Comparison of ENCODE assay signal across 8 cellular contexts in the genomic region with DNA sequence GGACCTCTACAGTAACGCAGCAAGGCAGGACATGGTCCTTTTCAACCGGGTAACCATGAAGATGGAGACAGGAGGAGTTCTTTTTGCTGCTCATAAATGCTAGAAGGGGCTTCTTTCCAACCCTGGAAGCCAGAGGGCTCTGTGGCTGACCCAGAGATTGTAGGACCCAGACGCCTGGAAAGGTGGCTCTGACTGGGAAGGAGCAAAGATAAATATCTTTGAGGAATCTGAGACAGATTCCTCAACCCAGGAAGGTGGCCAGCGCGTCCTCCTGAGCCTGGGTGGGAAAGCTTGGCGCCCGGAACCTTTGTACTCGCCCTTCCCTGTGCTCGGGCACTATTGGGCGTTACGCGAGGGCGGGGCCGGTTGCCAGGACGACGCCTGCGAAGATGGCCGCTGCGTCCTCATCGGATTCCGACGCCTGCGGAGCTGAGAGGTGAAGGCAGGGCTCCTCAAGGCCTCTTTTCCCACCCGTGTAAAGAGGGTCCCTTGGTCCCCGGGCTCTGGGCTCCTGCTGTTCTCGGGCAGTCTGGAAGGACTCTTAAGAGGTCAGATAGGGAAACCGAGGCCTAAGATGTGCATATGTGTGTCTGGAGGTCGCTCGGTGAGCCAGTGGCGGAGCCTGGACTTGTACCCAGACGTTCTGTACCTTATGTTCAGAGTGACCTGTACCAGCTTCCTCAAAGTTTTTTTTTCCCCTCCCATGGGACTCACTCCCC. TPM values are rescaled to one million over a fixed set of nuclear protein-coding genes. Genes with fewer than 3 reads are reported as not detected.
A peak's percentile ranks its signal among the peaks of the same experiment; 100 is the strongest.
DNase-seq lines count a peak whose midpoint lies in the region; ATAC-seq and TF ChIP-seq lines count a peak whose summit lies in the region.

Gene BBS1, plus strand, starts transcription at position 365 of the 719 bp plus-strand sequence. Its CDS starts 25 bp downstream, at position 390.

- TF ChIP-seq CTCF in HEK293 (tag by site-specific recombination; IDR thresholded peaks at IDR 0.05) (no peak), heart left ventricle (IDR thresholded peaks at IDR 0.05) (peak in 1 of 12 donors; percentile 19), transverse colon (IDR thresholded peaks at IDR 0.05) (no peak)

- H3K27me3 ChIP-seq in adipocyte (replicated peaks; ENCODE audit: control insufficient read depth, insufficient read depth, low read length): no peaks in the 10 kb centered on the region
- no peaks in the 10 kb centered on the region for H3K27me3 ChIP-seq in heart left ventricle
- H3K27me3 ChIP-seq in transverse colon: no peaks in the 10 kb centered on the region

- peak within 1 kb of the TSS; percentile 90 for H3K4me3 ChIP-seq in HEK293 (ENCODE audit: low read depth, low read length)
- peak within 1 kb of the TSS; percentile 96 for H3K4me3 ChIP-seq in adipocyte (ENCODE audit: low read length)
- H3K4me3 ChIP-seq in heart left ventricle: peak within 1 kb of the TSS; percentile 55 to 97 (median 84)
- H3K4me3 ChIP-seq in transverse colon: peak within 1 kb of the TSS; percentile 61 to 80 (median 75)

- in situ Hi-C loops in transverse colon (cut with MboI; ENCODE audit: low pct_ligation_motif_present in 1 of 4, low pct_unique_long_range_greater_than_20kb in 1 of 4, low sequenced_read_pairs in 3 of 4): no loop called here

- peaks cover 0 to 38% of the 10 kb centered on the region in 2 experiments; a peak in 2 of 3 replicates for H3K36me3 ChIP-seq in HEK293 (ENCODE audit: control insufficient read depth in 2 of 2, insufficient read depth in 1 of 2, low read length in 2 of 2)
- H3K36me3 ChIP-seq in adipocyte (ENCODE audit: control insufficient read depth, insufficient read depth, low read length, severe bottlenecking): peaks cover 5% of the 10 kb centered on the region
- H3K36me3 ChIP-seq in heart left ventricle: peaks cover 0 to 35% (median 11%) of the 10 kb centered on the region in 9 donors
- H3K36me3 ChIP-seq in transverse colon: no peaks in the 10 kb centered on the region

- H3K4me3 Mint-ChIP-seq in T-cell: peak within 1 kb of the TSS; percentile 86 to 88 (median 87)

- H3K4me1 ChIP-seq in HEK293 (ENCODE audit: control insufficient read depth, insufficient read depth, low read length) (no peaks in the 10 kb centered on the region), adipocyte (ENCODE audit: control insufficient read depth, insufficient read depth, low read length) (peaks cover 7% of the 10 kb centered on the region), heart left ventricle (peaks cover 0 to 18% (median 12%) of the 10 kb centered on the region in 12 donors), transverse colon (peaks cover 9 to 13% (median 11%) of the 10 kb centered on the region in 4 donors)

- no peaks in the 10 kb centered on the region for H3K9me3 Mint-ChIP-seq in T-cell

- H3K4me1 Mint-ChIP-seq in T-cell: peaks cover 15 to 19% (median 17%) of the 10 kb centered on the region in 3 donors

- intact Hi-C loops in heart left ventricle (cut with DNase I) (loop anchor here in 1 of 10 donors (2.0 kb wide), 1 partner anchor 30 kb away; the partner anchor contains the start of gene DPP3), posterior cingulate gyrus (cut with DNase I) (no loop called here), transverse colon (cut with DNase I; ENCODE audit: low total_unique reads) (no loop called here)

- peak within 1 kb of the TSS; percentile 93 for H3K9ac ChIP-seq in adipocyte (ENCODE audit: low read length)

- POLR2A ChIA-PET in HEK293 (lab: Yijun Ruan, JAX) (interaction anchor here (0.8 to 1.6 kb wide), 6 partner anchors 17 to 127 kb away, joined by 3 to 10 read pairs (median 6); partner anchors contain the start of genes DPP3, PELI3, RBM4 and ZDHHC24), T-cell (lab: Charles Lee) (interaction anchor here (0.5 to 0.6 kb wide), 3 partner anchors 44 to 109 kb away, joined by 3 to 8 read pairs (median 4); partner anchors contain the start of gene PELI3 (in 1 of the 2))

- DNase-seq in ELF-1 (ENCODE audit: low read depth, low spot score) (peak; percentile 91), NCI-H1092 treated with DMSO at 0.1 percent for 48 hours (lab: John Stamatoyannopoulos, UW) (peak; percentile 81), T-cell (peak; percentile 62 to 87 (median 77)), adipocyte (ENCODE audit: low read depth) (peak; percentile 93), heart left ventricle (peak; percentile 88 to 92 (median 90)), posterior cingulate gyrus (peak; percentile 80 to 98 (median 89)), transverse colon (peak; percentile 89)

- peak in 1 of 2 donors; percentile 40 for TF ChIP-seq POLR2A in heart left ventricle (IDR thresholded peaks at IDR 0.05)
- TF ChIP-seq POLR2A in transverse colon (IDR thresholded peaks at IDR 0.05): peak; percentile 55

- H3K27me3 Mint-ChIP-seq in T-cell: no peaks in the 10 kb centered on the region

- WGBS in heart left ventricle, 4 donors: 0 to 3% (median 1%) methylated on average over 8 to 31 of the region's 31 CpGs
- WGBS in transverse colon (ENCODE audit: low coverage in 1 of 2), 2 donors: 0 to 2% methylated on average over 1 to 31 of the region's 31 CpGs

- no peak within 1 kb of the TSS for H3K27ac ChIP-seq in HEK293 (ENCODE audit: extremely low read depth, low read depth, low read length)
- peak within 1 kb of the TSS in 11 of 12 donors; percentile 10 to 72 (median 63) for H3K27ac ChIP-seq in heart left ventricle
- peak within 1 kb of the TSS; percentile 52 to 74 (median 70) for H3K27ac ChIP-seq in transverse colon

- H3K9me3 ChIP-seq in HEK293 (ENCODE audit: control insufficient read depth, insufficient read depth, low read depth, low read length) (no peaks in the 10 kb centered on the region), adipocyte (ENCODE audit: control insufficient read depth, low read length) (no peaks in the 10 kb centered on the region), heart left ventricle (no peaks in the 10 kb centered on the region), transverse colon (no peaks in the 10 kb centered on the region)

- peak within 1 kb of the TSS; percentile 46 to 69 for H3K27ac Mint-ChIP-seq in T-cell

- CTCF ChIA-PET in HEK293 (lab: Yijun Ruan, JAX): interaction anchor here (0.6 to 1.2 kb wide), 3 partner anchors 26 to 263 kb away, joined by 3 read pairs; no protein-coding TSS in a partner anchor
- CTCF ChIA-PET in T-cell (lab: Charles Lee): interaction anchor here (0.6 to 1.2 kb wide), 4 partner anchors 10 to 787 kb away, joined by 3 to 8 read pairs (median 6); no protein-coding TSS in a partner anchor

- no peak for TF ChIP-seq EP300 in transverse colon (IDR thresholded peaks at IDR 0.05; ENCODE audit: low read depth)

- H3K36me3 Mint-ChIP-seq in T-cell: peaks cover 5% of the 10 kb centered on the region

- ATAC-seq in T-cell (replicated peaks in 1 of 4) (peak; percentile 97 to 99 (median 98)), heart left ventricle (peak; percentile 93 to 98 (median 97))

TF ChIP-seq in HEK293, 187 proteins besides CTCF, POLR2A, EP300 and RAD21 (continues in another document):
- peak; percentile 72 for TF ChIP-seq ZNF335 (tag by site-specific recombination; conservative IDR thresholded peaks at IDR 0.05)
- TF ChIP-seq, protein P1, sequence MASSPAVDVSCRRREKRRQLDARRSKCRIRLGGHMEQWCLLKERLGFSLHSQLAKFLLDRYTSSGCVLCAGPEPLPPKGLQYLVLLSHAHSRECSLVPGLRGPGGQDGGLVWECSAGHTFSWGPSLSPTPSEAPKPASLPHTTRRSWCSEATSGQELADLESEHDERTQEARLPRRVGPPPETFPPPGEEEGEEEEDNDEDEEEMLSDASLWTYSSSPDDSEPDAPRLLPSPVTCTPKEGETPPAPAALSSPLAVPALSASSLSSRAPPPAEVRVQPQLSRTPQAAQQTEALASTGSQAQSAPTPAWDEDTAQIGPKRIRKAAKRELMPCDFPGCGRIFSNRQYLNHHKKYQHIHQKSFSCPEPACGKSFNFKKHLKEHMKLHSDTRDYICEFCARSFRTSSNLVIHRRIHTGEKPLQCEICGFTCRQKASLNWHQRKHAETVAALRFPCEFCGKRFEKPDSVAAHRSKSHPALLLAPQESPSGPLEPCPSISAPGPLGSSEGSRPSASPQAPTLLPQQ (tag by site-specific recombination; IDR thresholded peaks at IDR 0.05): peak; percentile 60; the same call in 1 of the 2 replicates
- no peak for TF ChIP-seq PBX3 (CRISPR knock-in tag; IDR thresholded peaks at IDR 0.05)
- no peak for TF ChIP-seq ZNF837 (tag by site-specific recombination; IDR thresholded peaks at IDR 0.05)
- peak; percentile 69 for TF ChIP-seq ZBTB8A (tag by site-specific recombination; IDR thresholded peaks at IDR 0.05)
- TF ChIP-seq ZNF10 (tag by site-specific recombination; IDR thresholded peaks at IDR 0.05): peak; percentile 76
- peak; percentile 65; the same call in 1 of the 2 replicates for TF ChIP-seq GLI4 (tag by site-specific recombination; IDR thresholded peaks at IDR 0.05)
- no peak for TF ChIP-seq ZNF423 (tag by site-specific recombination; IDR thresholded peaks at IDR 0.05)
- no peak for TF ChIP-seq MYNN (tag by site-specific recombination; IDR thresholded peaks at IDR 0.05; ENCODE audit: borderline replicate concordance)
- peak; percentile 50 for TF ChIP-seq ZNF580 (tag by site-specific recombination; IDR thresholded peaks at IDR 0.05)
- TF ChIP-seq, protein P2, sequence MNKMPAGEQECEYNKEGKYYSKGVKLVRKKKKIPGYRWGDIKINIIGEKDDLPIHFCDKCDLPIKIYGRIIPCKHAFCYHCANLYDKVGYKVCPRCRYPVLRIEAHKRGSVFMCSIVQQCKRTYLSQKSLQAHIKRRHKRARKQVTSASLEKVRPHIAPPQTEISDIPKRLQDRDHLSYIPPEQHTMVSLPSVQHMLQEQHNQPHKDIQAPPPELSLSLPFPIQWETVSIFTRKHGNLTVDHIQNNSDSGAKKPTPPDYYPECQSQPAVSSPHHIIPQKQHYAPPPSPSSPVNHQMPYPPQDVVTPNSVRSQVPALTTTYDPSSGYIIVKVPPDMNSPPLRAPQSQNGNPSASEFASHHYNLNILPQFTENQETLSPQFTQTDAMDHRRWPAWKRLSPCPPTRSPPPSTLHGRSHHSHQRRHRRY (tag by site-specific recombination; IDR thresholded peaks at IDR 0.05): no peak

RNA-seq across cellular contexts. Expression of gene BBS1, which starts in this region (rescaled TPM):
- total RNA-seq in T-cell: 10 to 100 TPM; 17.0 to 41.6 (median 34.9) TPM
- total RNA-seq in heart left ventricle: 10 to 100 TPM; 15.8 to 51.8 (median 18.7) TPM
- polyA plus RNA-seq in heart left ventricle: 10 to 100 TPM; 11.0 to 11.9 TPM
- 100 to 1,000 TPM in 1 of 4 donors, 10 to 100 TPM in 3; 33.3 to 146 (median 56.0) TPM for total RNA-seq in transverse colon
